25 cellular contexts compared by ENCODE assay signal in genomic region chr10:44118500-44118899, GRCh38.
"Had no signal": no experiment of that assay in that cellular context is flagged by ENCODE, and none has a peak within 500 bp of the region (broad histone marks: within the 10 kb centered on the region; RNA-seq: fewer than 3 reads in every experiment).

No MANE protein-coding gene starts in this region.

- H3K36me3 ChIP-seq: stomach, suprapubic skin, thoracic aorta, thyroid gland, tibial artery, tibial nerve, transverse colon, upper lobe of left lung, upper lobe of right lung, uterus, vagina had no signal

- H3K4me3 ChIP-seq: stomach, suprapubic skin, testis, thoracic aorta, thyroid gland, tibial artery, tibial nerve, transverse colon, upper lobe of left lung, upper lobe of right lung, uterus, vagina had no signal

- H3K27me3 ChIP-seq: stomach, suprapubic skin, testis, thyroid gland, tibial artery, tibial nerve, transverse colon, upper lobe of left lung, upper lobe of right lung, uterus, vagina had no signal

- H3K9me3 ChIP-seq: stomach, suprapubic skin, testis, thoracic aorta, thyroid gland, tibial artery, transverse colon, upper lobe of left lung, upper lobe of right lung, uterus, vagina had no signal

- H3K4me1 ChIP-seq: stomach, suprapubic skin, testis, thyroid gland, tibial artery, tibial nerve, transverse colon, upper lobe of left lung, upper lobe of right lung, uterus, vagina had no signal

- ATAC-seq: stimulated activated effector memory CD8-positive, alpha-beta T cell treated with anti-CD3 and anti-CD28 coated beads, Interleukin-12 subunit alpha, Interleukin-12 subunit beta, amount 100 ng/mL, for 72 hours; stimulated activated memory B cell treated with anti-CD40 and anti-IgM and Interleukin-4, amounts not matched to agents 10 μg/mL and 1 μg/mL and 100 μg/mL, for 72 hours; stimulated activated naive B cell treated with anti-CD40 and anti-IgM and Interleukin-4, amounts not matched to agents 10 μg/mL and 1 μg/mL and 100 μg/mL, for 72 hours; stimulated activated naive CD8-positive, alpha-beta T cell treated with anti-CD3 and anti-CD28 coated beads, Interleukin-15, amount 100 ng/mL, for 72 hours; stimulated activated naive CD8-positive, alpha-beta T cell treated with anti-CD3 and anti-CD28 coated beads, Interleukin-15, Interleukin-2, amounts not matched to agents 100 U/mL and 50 U/mL, for 24 hours; upper lobe of right lung had no signal

- H3K27ac ChIP-seq: stomach, suprapubic skin, testis, thoracic aorta, thyroid gland, tibial artery, tibial nerve, transverse colon, upper lobe of left lung, upper lobe of right lung, uterus, vagina had no signal

- DNase-seq: stimulated activated CD4-positive, alpha-beta T cell treated with anti-CD3 and anti-CD28 coated beads, Interleukin-2, amount 100 ng/mL, for 48 hours; stimulated activated CD4-positive, alpha-beta T cell treated with anti-CD3 and anti-CD28 coated beads, Interleukin-4, amount 100 ng/mL, for 1 hour; stimulated activated CD4-positive, alpha-beta T cell treated with anti-CD3 and anti-CD28 coated beads, Interleukin-4, amount 100 ng/mL, for 24 hours; stimulated activated CD4-positive, alpha-beta T cell treated with anti-CD3 and anti-CD28 coated beads, Interleukin-4, amount 100 ng/mL, for 4 hours; stimulated activated CD8-positive, alpha-beta memory T cell treated with anti-CD3 and anti-CD28 coated beads, Interleukin-4, amount 100 ng/mL, for 48 hours; stimulated activated naive B cell treated with anti-CD40 and anti-IgM and Interleukin-4, amounts not matched to agents 10 μg/mL and 1 μg/mL and 100 μg/mL, for 72 hours; stimulated activated naive CD4-positive, alpha-beta T cell; stimulated activated naive CD4-positive, alpha-beta T cell treated with Interleukin-2 at 50 U/mL for 16 hours; stimulated activated naive CD8-positive, alpha-beta T cell treated with anti-CD3 and anti-CD28 coated beads, Interleukin-15, amount 100 ng/mL, for 72 hours; stimulated activated naive CD8-positive, alpha-beta T cell treated with anti-CD3 and anti-CD28 coated beads, Interleukin-15, Interleukin-2, amounts not matched to agents 100 U/mL and 50 U/mL, for 24 hours; stomach; substantia nigra; testis; thyroid gland; tibial artery; transverse colon; upper lobe of left lung; upper lobe of right lung; uterus had no signal
